Comparison of ENCODE assay signal across 8 cellular contexts in genomic region chr5:75053286-75054109, GRCh38. TPM values are rescaled to one million over a fixed set of nuclear protein-coding genes. Genes with fewer than 3 reads are reported as not detected.
DNase-seq lines count a peak whose midpoint lies in the region; ATAC-seq and TF ChIP-seq lines count a peak whose summit lies in the region.

No MANE protein-coding gene starts in this region.

- H3K36me3 ChIP-seq in GM23248 (ENCODE audit: low read depth), result no peaks in the 10 kb centered on the region
- H3K36me3 ChIP-seq in SJSA1, result peaks cover 12% of the 10 kb centered on the region
- H3K36me3 ChIP-seq in ovary, result no peaks in the 10 kb centered on the region
- H3K36me3 ChIP-seq in uterus, result no peaks in the 10 kb centered on the region

- H3K9ac ChIP-seq in GM23248, result peak overlapping the region; percentile 88

- peaks cover 30% of the 10 kb centered on the region for H3K79me2 ChIP-seq in GM23248 (ENCODE audit: insufficient read depth)

- H3K27me3 ChIP-seq in GM23248 (replicated peaks; ENCODE audit: insufficient read depth), result no peaks in the 10 kb centered on the region
- H3K27me3 ChIP-seq in SJSA1 (replicated peaks), result no peaks in the 10 kb centered on the region
- no peaks in the 10 kb centered on the region for H3K27me3 ChIP-seq in ovary
- H3K27me3 ChIP-seq in uterus, result no peaks in the 10 kb centered on the region

- peaks cover 86% of the 10 kb centered on the region for H3K4me1 Mint-ChIP-seq in activated naive CD8-positive, alpha-beta T cell treated with anti-CD3 and anti-CD28 coated beads, Interleukin-2, amount 50 U/mL, for 24 hours

- intact Hi-C loops in cardiac septum (cut with DNase I) (loop anchor here (5.0 kb wide), 1 partner anchor 284 kb away; the partner anchor contains the start of gene HMGCR), ovary (cut with DNase I) (loop anchor here in 1 of 4 donors (10.0 kb wide), 1 partner anchor 789 kb away; no protein-coding TSS in a partner anchor), uterus (cut with DNase I; ENCODE audit: low total_unique reads) (no loop called here)

- peak overlapping the region; percentile 84 for H3K4me3 Mint-ChIP-seq in activated naive CD8-positive, alpha-beta T cell treated with anti-CD3 and anti-CD28 coated beads, Interleukin-2, amount 50 U/mL, for 24 hours

- H3K4me1 ChIP-seq in GM23248 (ENCODE audit: insufficient read depth), result peaks cover 16% of the 10 kb centered on the region
- H3K4me1 ChIP-seq in SJSA1 (replicated peaks), result peaks cover 56% of the 10 kb centered on the region
- H3K4me1 ChIP-seq in ovary (ENCODE audit: insufficient read depth), result peaks cover 8% of the 10 kb centered on the region
- peaks cover 0 to 9% of the 10 kb centered on the region in 2 donors for H3K4me1 ChIP-seq in uterus

- peak; percentile 30 for ATAC-seq in activated naive CD8-positive, alpha-beta T cell treated with anti-CD3 and anti-CD28 coated beads, Interleukin-2, amount 50 U/mL, for 24 hours
- no peak for ATAC-seq in HG02870 (IDR thresholded peaks at IDR 0.05; ENCODE audit: unreplicated experiment)

- peak overlapping the region; percentile 94 for H3K4me2 ChIP-seq in GM23248 (ENCODE audit: unreplicated experiment)

- peaks cover 1% of the 10 kb centered on the region for H3K27me3 Mint-ChIP-seq in activated naive CD8-positive, alpha-beta T cell treated with anti-CD3 and anti-CD28 coated beads, Interleukin-2, amount 50 U/mL, for 24 hours

- H3K9me3 ChIP-seq in GM23248 (ENCODE audit: low read depth) (no peaks in the 10 kb centered on the region), SJSA1 (replicated peaks) (no peaks in the 10 kb centered on the region), ovary (no peaks in the 10 kb centered on the region), uterus (no peaks in the 10 kb centered on the region)

- no peaks in the 10 kb centered on the region for H3K36me3 Mint-ChIP-seq in activated naive CD8-positive, alpha-beta T cell treated with anti-CD3 and anti-CD28 coated beads, Interleukin-2, amount 50 U/mL, for 24 hours (ENCODE audit: low read depth)

- no peaks in the 10 kb centered on the region for H4K20me1 ChIP-seq in GM23248 (ENCODE audit: insufficient read depth)

- H3K4me3 ChIP-seq in GM23248 (peak overlapping the region; percentile 82), SJSA1 (peak overlapping the region; percentile 96), ovary (peak overlapping the region; percentile 65), uterus (peak overlapping the region; percentile 54 to 92)

- H2AFZ ChIP-seq in GM23248, result peak overlapping the region; percentile 98

- H3K27ac Mint-ChIP-seq in activated naive CD8-positive, alpha-beta T cell treated with anti-CD3 and anti-CD28 coated beads, Interleukin-2, amount 50 U/mL, for 24 hours, result peak overlapping the region; percentile 82

- H3K9me3 Mint-ChIP-seq in activated naive CD8-positive, alpha-beta T cell treated with anti-CD3 and anti-CD28 coated beads, Interleukin-2, amount 50 U/mL, for 24 hours, result no peaks in the 10 kb centered on the region

- in situ Hi-C loops in GM23248 (cut with MboI), result no loop called here

- peak in 1 of 3 donors; percentile 19 for TF ChIP-seq CTCF in ovary (IDR thresholded peaks at IDR 0.05)
- peak in 2 of 4 experiments; percentile 17 to 34 for TF ChIP-seq CTCF in uterus (IDR thresholded peaks at IDR 0.05)

- no peak for TF ChIP-seq EP300 in ovary (IDR thresholded peaks at IDR 0.05)

- peak overlapping the region; percentile 87 for H3K27ac ChIP-seq in GM23248
- peak overlapping the region; percentile 84 for H3K27ac ChIP-seq in SJSA1
- H3K27ac ChIP-seq in ovary, result peak overlapping the region; percentile 78 to 92
- peak overlapping the region; percentile 93 to 96 for H3K27ac ChIP-seq in uterus

- peaks cover 13% of the 10 kb centered on the region; the same call in 1 of the 2 replicates for H3F3A ChIP-seq in GM23248 (ENCODE audit: insufficient read depth)

- no peaks in the 10 kb centered on the region for H3K9me2 ChIP-seq in GM23248 (ENCODE audit: insufficient read depth)

- DNase-seq in AG20443 (ENCODE audit: low spot score) (peak; percentile 82), GM23248 (peak; percentile 94), SJSA1 (ENCODE audit: low read depth in 1 of 2, low spot score in 2 of 2) (peak; percentile 74 to 86), cardiac septum (ENCODE audit: low spot score) (peak; percentile 80), ovary (peak; percentile 37 to 75 (median 51)), uterus (peak; percentile 44 to 46)
- DNase-seq in activated naive CD8-positive, alpha-beta T cell treated with anti-CD3 and anti-CD28 coated beads, Interleukin-2, amount 50 U/mL, for 24 hours, result peak; percentile 60

- TF ChIP-seq POLR2A in ovary (IDR thresholded peaks at IDR 0.05) (no peak), uterus (IDR thresholded peaks at IDR 0.05) (peak; percentile 22 to 36)

- WGBS in GM23248 (ENCODE audit: low coverage in 1 of 2, low lambda C conversion rate in 2 of 2, missing lambda C conversion rate in 2 of 2), 2 experiments, result 1% methylated on average over 74 to 86 of the region's 96 CpGs
- WGBS in ovary, 3 donors, result 0 to 1% (median 0%) methylated on average over 57 to 96 of the region's 96 CpGs

RNA-seq across cellular contexts. Expression of gene GCNT4, which starts 1.1 kb away (rescaled TPM):
- total RNA-seq in GM23248 (2014; rRNA removed; shearing (Covaris generic)), result 1.4 and 2.8 TPM in 2 replicates
- polyA plus RNA-seq in GM23248 (2016; fragmentation: Nextera tagmentation; extraction: Ambion mirVana), result 1.7 and 1.8 TPM in 2 replicates
- 5.1 and 7.8 TPM in 2 replicates for total RNA-seq in SJSA1 (2014; rRNA removed; shearing (Covaris generic))
- 0.62 TPM for total RNA-seq in cardiac septum
- total RNA-seq in ovary, result 1 to 10 TPM in 6 of 7 donors, under 1 TPM in 1; 0.95 to 3.2 (median 1.9) TPM
- 1 to 10 TPM; 1.2 to 2.3 TPM for polyA plus RNA-seq in ovary
- total RNA-seq in uterus, result 1 to 10 TPM in 3 of 4 donors, under 1 TPM in 1; 0.88 to 4.0 (median 2.3) TPM
